ENCODE assay signal across 11 cellular contexts in genomic region chr3:183710231-183710630, GRCh38.
"Had no signal": no experiment of that assay in that cellular context is flagged by ENCODE, and none has a peak within 500 bp of the region (broad histone marks: within the 10 kb centered on the region; RNA-seq: fewer than 3 reads in every experiment).

No MANE protein-coding gene starts in this region.

- H3K36me3 ChIP-seq: cardiac muscle cell, esophagus muscularis mucosa, upper lobe of left lung had no signal

- H3K27me3 ChIP-seq: cardiac muscle cell, esophagus muscularis mucosa, testis, upper lobe of left lung had no signal

- DNase-seq: activated CD4-positive, alpha-beta T cell treated with anti-CD3 and anti-CD28 coated beads, Interleukin-2, amount 50 U/mL, for 48 hours; activated naive CD4-positive, alpha-beta T cell treated with anti-CD3 and anti-CD28 coated beads, Interleukin-2, amount 10 ng/mL, durations not matched to agents 7 days and 5 days; head of caudate nucleus; mesendoderm; nucleus accumbens; right cardiac atrium; stimulated activated naive CD8-positive, alpha-beta T cell treated with anti-CD3 and anti-CD28 coated beads, Interleukin-15, amount 100 ng/mL, for 72 hours; testis; upper lobe of left lung had no signal

- H3K27ac ChIP-seq: cardiac muscle cell, esophagus muscularis mucosa, testis, upper lobe of left lung had no signal

- H3K4me1 ChIP-seq: testis, upper lobe of left lung had no signal

- H3K4me3 ChIP-seq: cardiac muscle cell, esophagus muscularis mucosa, testis, upper lobe of left lung had no signal

- H3K9me3 ChIP-seq: esophagus muscularis mucosa, testis, upper lobe of left lung had no signal
